18 cellular contexts compared by ENCODE assay signal in genomic region chr15:42282926-42283325, GRCh38. TPM values are rescaled to one million over a fixed set of nuclear protein-coding genes. Genes with fewer than 3 reads are reported as not detected.
DNase-seq lines count a peak whose midpoint lies in the region; ATAC-seq, FAIRE-seq and TF ChIP-seq lines count a peak whose summit lies in the region.
"Had no signal": no experiment of that assay in that cellular context is flagged by ENCODE, and none has a peak within 500 bp of the region (broad histone marks: within the 10 kb centered on the region; RNA-seq: fewer than 3 reads in every experiment).

No MANE protein-coding gene starts in this region.

- no peak overlapping the region for H3K27ac Mint-ChIP-seq in HFFc6
- H3K27ac Mint-ChIP-seq: B cell; CD4-positive, alpha-beta memory T cell; GM23338 had no signal

- H3K27me3 ChIP-seq in liver (ENCODE audit: control insufficient read depth in 4 of 4, insufficient read depth in 4 of 4, low read length in 3 of 4), result no peaks in the 10 kb centered on the region
- H3K27me3 ChIP-seq in HepG2 (ENCODE audit: control insufficient read depth in 1 of 2, insufficient read depth in 2 of 2, low read length in 2 of 2), result no peaks in the 10 kb centered on the region
- no peaks in the 10 kb centered on the region for H3K27me3 ChIP-seq in right lobe of liver
- H3K27me3 ChIP-seq in psoas muscle (ENCODE audit: insufficient read depth in 3 of 3, low read length in 2 of 3), result no peaks in the 10 kb centered on the region

- H3K9ac ChIP-seq in liver (ENCODE audit: low read depth in 1 of 2, low read length in 2 of 2), result no peak overlapping the region
- H3K9ac ChIP-seq in HepG2 (ENCODE audit: insufficient read depth, low read depth, low read length), result no peak overlapping the region

- no peak overlapping the region for H3K4me3 Mint-ChIP-seq in HFFc6
- H3K4me3 Mint-ChIP-seq: B cell; CD4-positive, alpha-beta memory T cell; GM23338 had no signal

- DNase-seq in HepG2 (ENCODE audit: low spot score) (no peak), right lobe of liver (no peak), psoas muscle (no peak), HFFc6 (no peak), COLO668 (lab: John Stamatoyannopoulos, UW; ENCODE audit: unreplicated experiment) (no peak)
- DNase-seq in activated effector memory CD4-positive, alpha-beta T cell treated with Interleukin-2 at 50 U/mL for 16 hours, result no peak
- DNase-seq: ACHN; C1 segment of cervical spinal cord; CD4-positive, alpha-beta memory T cell; COR-L47; DMS153; DND-41; GDM1; H7 had no signal

- FAIRE-seq in HepG2 (lab: Jason Lieb, UNC), result no peak
- FAIRE-seq: D721Med had no signal

- no peaks in the 10 kb centered on the region for H3K79me2 ChIP-seq in HepG2 (ENCODE audit: insufficient read depth, low read length)

- H3K36me3 Mint-ChIP-seq in HFFc6 (ENCODE audit: low read depth), result peaks cover 14% of the 10 kb centered on the region

- no peaks in the 10 kb centered on the region for H3K9me3 Mint-ChIP-seq in HFFc6
- H3K9me3 Mint-ChIP-seq: CD4-positive, alpha-beta memory T cell; GM23338 had no signal

- no TSS peak for BruUV-seq in HepG2 (replicated peaks; lab: Mats Ljungman, UMichigan)

- ATAC-seq in HepG2 (no peak), right lobe of liver (peak; percentile 39 to 83 (median 65)), psoas muscle (peak in 2 of 4 donors; percentile 16 to 30)
- ATAC-seq: GM23338 had no signal

- TF ChIP-seq RAD21 in liver (IDR thresholded peaks at IDR 0.05) (peak in 1 of 2 donors; percentile 9), HepG2 (CRISPR knock-in tag; IDR thresholded peaks at IDR 0.05) (no peak)

- H2AFZ ChIP-seq in HepG2 (ENCODE audit: low read length), result no peak overlapping the region
- H2AFZ ChIP-seq: GM23338 had no signal

- 42% methylated on average over 5 of the region's 5 CpGs for WGBS in liver
- 79% methylated on average over 5 of the region's 5 CpGs for WGBS in HepG2 (ENCODE audit: low lambda C conversion rate)
- WGBS in right lobe of liver (ENCODE audit: insufficient coverage, low coverage, low lambda C conversion rate, missing lambda C conversion rate), result 32% methylated on average over 5 of the region's 5 CpGs
- 39 to 56% (median 43%) methylated on average over 5 of the region's 5 CpGs for WGBS in psoas muscle, 3 donors

- H3K4me3 ChIP-seq in liver (ENCODE audit: low read depth in 1 of 3, low read length in 3 of 3) (no peak overlapping the region), HepG2 (replicated peaks in 1 of 3; ENCODE audit: insufficient read depth in 1 of 3, low read depth in 2 of 3, low read length in 3 of 3) (no peak overlapping the region), right lobe of liver (no peak overlapping the region), psoas muscle (no peak overlapping the region)
- H3K4me3 ChIP-seq: GM23338 had no signal

- no peaks in the 10 kb centered on the region; the same call in 1 of the 2 replicates for H3K27me3 Mint-ChIP-seq in HFFc6 (ENCODE audit: insufficient read depth)
- H3K27me3 Mint-ChIP-seq: B cell; CD4-positive, alpha-beta memory T cell had no signal

- in situ Hi-C loops in HepG2 (cut with HindIII; ENCODE audit: extremely low pct_ligation_motif_present, low pct_unique_long_range_greater_than_20kb), result no loop called here

- no peak for TF ChIP-seq EP300 in HepG2 (IDR thresholded peaks at IDR 0.05; ENCODE audit: low read depth in 2 of 2, low read length in 2 of 2)
- TF ChIP-seq EP300 in HepG2 (CRISPR knock-in tag; IDR thresholded peaks at IDR 0.05; ENCODE audit: borderline replicate concordance), result no peak

- TF ChIP-seq POLR2A in HepG2 (IDR thresholded peaks at IDR 0.05; ENCODE audit: insufficient read depth in 1 of 2, low read depth in 2 of 2, low read length in 2 of 2) (no peak), right lobe of liver (IDR thresholded peaks at IDR 0.05) (no peak)

- POLR2A ChIA-PET in HepG2 (lab: Yijun Ruan, JAX), result interaction anchor here (2.0 kb wide), 1 partner anchor 9 kb away, joined by 6 read pairs; the partner anchor contains the start of genes GANC and TMEM87A

- peaks cover 28% of the 10 kb centered on the region for H3K4me1 Mint-ChIP-seq in HFFc6 (ENCODE audit: low read depth)
- H3K4me1 Mint-ChIP-seq: GM23338 had no signal

- H3K36me3 ChIP-seq in liver (ENCODE audit: control insufficient read depth in 4 of 4, insufficient read depth in 3 of 4, low read depth in 1 of 4, low read length in 3 of 4) (peaks cover 2 to 12% (median 8%) of the 10 kb centered on the region in 4 donors), HepG2 (replicated peaks in 1 of 2; ENCODE audit: control insufficient read depth in 1 of 2, insufficient read depth in 2 of 2, low read length in 2 of 2) (peaks cover 8 to 19% of the 10 kb centered on the region in 2 experiments; a peak in 2 of 5 replicates), right lobe of liver (peaks cover 0 to 10% (median 0%) of the 10 kb centered on the region in 4 donors), psoas muscle (ENCODE audit: insufficient read depth in 1 of 2, low read depth in 1 of 2) (peaks cover 7 to 100% of the 10 kb centered on the region in 2 donors)

- H3K9me3 ChIP-seq in liver (ENCODE audit: control insufficient read depth in 4 of 4, low read length in 3 of 4) (no peaks in the 10 kb centered on the region), HepG2 (ENCODE audit: low read length) (no peaks in the 10 kb centered on the region), right lobe of liver (no peaks in the 10 kb centered on the region), psoas muscle (no peaks in the 10 kb centered on the region)

- intact Hi-C loops in HepG2 (cut with micrococcal nuclease; ENCODE audit: unreplicated experiment) (no loop called here), right lobe of liver (cut with DNase I) (no loop called here), psoas muscle (cut with DNase I) (loop anchor here in 1 of 2 donors (5.0 kb wide), 1 partner anchor 39 kb away; no protein-coding TSS in a partner anchor)

- TF ChIP-seq CTCF in liver (IDR thresholded peaks at IDR 0.05; ENCODE audit: low read depth, low read length, missing input control) (no peak), HepG2 (CRISPR knock-in tag; IDR thresholded peaks at IDR 0.05) (no peak), right lobe of liver (IDR thresholded peaks at IDR 0.05) (no peak), psoas muscle (IDR thresholded peaks at IDR 0.05) (no peak), HFFc6 (IDR thresholded peaks at IDR 0.05) (no peak)

- H4K20me1 ChIP-seq in HepG2 (ENCODE audit: insufficient read depth, low read length), result no peaks in the 10 kb centered on the region

- CTCF ChIA-PET in HepG2 (lab: Yijun Ruan, JAX; ENCODE audit: low intra/inter-chr PET ratio, low total read pairs), result no interaction called here

- H3K4me1 ChIP-seq in liver (ENCODE audit: control insufficient read depth in 4 of 4, insufficient read depth in 4 of 4, low read length in 3 of 4) (peaks cover 16 to 46% (median 37%) of the 10 kb centered on the region in 4 donors), HepG2 (ENCODE audit: insufficient read depth, low read length) (peaks cover 30% of the 10 kb centered on the region), right lobe of liver (peaks cover 0 to 58% (median 12%) of the 10 kb centered on the region in 4 donors), psoas muscle (peaks cover 14% of the 10 kb centered on the region)

- H3K27ac ChIP-seq in liver (ENCODE audit: low read depth in 1 of 2, low read length in 2 of 2), result peak overlapping the region; percentile 14 to 52
- no peak overlapping the region for H3K27ac ChIP-seq in HepG2 (ENCODE audit: extremely low read length, insufficient read depth, low read length)
- peak overlapping the region; percentile 24 to 81 (median 47) for H3K27ac ChIP-seq in right lobe of liver
- peak overlapping the region; percentile 47 for H3K27ac ChIP-seq in psoas muscle

- H3K4me2 ChIP-seq in HepG2 (ENCODE audit: low read depth, low read length), result no peak overlapping the region
- H3K4me2 ChIP-seq: GM23338 had no signal

RNA-seq across cellular contexts. Expression of gene TMEM87A, which starts 9.7 kb away (rescaled TPM):
- 10 to 100 TPM; 26.2 to 27.3 TPM for total RNA-seq in liver
- 10 to 100 TPM in 1 of 2 donors, 1 to 10 TPM in 1; 9.2 to 17.5 TPM for polyA plus RNA-seq in liver
- total RNA-seq in HepG2 (2016; rRNA removed; fragmentation: Illumina TruSeq; extraction: Trizol), result 22.8 and 42.8 TPM in 2 replicates
- 11.9 and 16.6 TPM in 2 replicates for total RNA-seq in HepG2 (2016; cell fraction: cytosol; rRNA removed; fragmentation: Illumina TruSeq; extraction: Trizol; ENCODE audit: low read depth)
- 25.0 and 47.5 TPM in 2 replicates for total RNA-seq in HepG2 (2016; cell fraction: insoluble cytoplasmic fraction; rRNA removed; fragmentation: Illumina TruSeq; extraction: Trizol)
- 12.6 and 12.9 TPM in 2 replicates for total RNA-seq in HepG2 (2016; cell fraction: membrane; rRNA removed; fragmentation: Illumina TruSeq; extraction: Trizol)
- 48.3 and 62.3 TPM in 2 replicates for total RNA-seq in HepG2 (2016; cell fraction: nucleus; rRNA removed; fragmentation: Illumina TruSeq; extraction: Trizol)
- polyA plus RNA-seq in HepG2 (2011; rRNA removed), result 14.3 and 20.2 TPM in 2 replicates
- 11.2 and 15.4 TPM in 2 replicates for polyA plus RNA-seq in HepG2 (2011; cell fraction: cytosol; rRNA removed)
- polyA plus RNA-seq in HepG2 (2011; cell fraction: nucleus; rRNA removed), result 12.5 and 13.5 TPM in 2 replicates
- 22.1 and 23.3 TPM in 2 replicates for polyA plus RNA-seq in HepG2 (2012)
- polyA plus RNA-seq in HepG2 (2016; cell fraction: cytosol; fragmentation: Illumina TruSeq; extraction: Trizol; ENCODE audit: low read depth), result 2.2 and 2.5 TPM in 2 replicates
- 15.5 and 18.1 TPM in 2 replicates for polyA plus RNA-seq in HepG2 (2016; cell fraction: insoluble cytoplasmic fraction; fragmentation: Illumina TruSeq; extraction: Trizol; ENCODE audit: low read depth)
- 5.0 and 5.3 TPM in 2 replicates for polyA plus RNA-seq in HepG2 (2016; cell fraction: membrane; fragmentation: Illumina TruSeq; extraction: Trizol; ENCODE audit: low read depth)
- 59.5 and 62.1 TPM in 2 replicates for polyA plus RNA-seq in HepG2 (2016; cell fraction: nucleus; fragmentation: Illumina TruSeq; extraction: Trizol; ENCODE audit: insufficient read depth, low read depth)
- polyA minus RNA-seq in HepG2 (2011; rRNA and poly(A)+ RNA removed; ENCODE audit: low replicate concordance), result 45.9 and 59.8 TPM in 2 replicates
- 28.0 and 29.7 TPM in 2 replicates for polyA minus RNA-seq in HepG2 (2011; cell fraction: cytosol; rRNA and poly(A)+ RNA removed)
- 63.4 and 64.1 TPM in 2 replicates for polyA minus RNA-seq in HepG2 (2011; cell fraction: nucleus; rRNA and poly(A)+ RNA removed)
- total RNA-seq in right lobe of liver, result 10 to 100 TPM; 12.9 to 22.4 (median 15.7) TPM
- total RNA-seq in psoas muscle, result 10 to 100 TPM; 17.6 to 30.4 (median 26.2) TPM
- polyA plus RNA-seq in psoas muscle, result 10 to 100 TPM; 16.4 to 30.9 (median 22.0) TPM
- 10 to 100 TPM; 37.7 to 43.5 (median 40.1) TPM for total RNA-seq in HFFc6 (2021; fragmentation: NEBNext Ultra II Directional; extraction: Animal tissue kit (Norgen Biotek cat#: 25700))

RNA-seq across cellular contexts. Expression of gene GANC, which starts 9.9 kb away (rescaled TPM):
- total RNA-seq in liver (10 to 100 TPM in 1 of 2 donors, 1 to 10 TPM in 1; 7.0 to 28.9 TPM), HepG2 (2016; rRNA removed; fragmentation: Illumina TruSeq; extraction: Trizol) (21.0 and 25.8 TPM in 2 replicates), right lobe of liver (10 to 100 TPM; 11.4 to 37.6 (median 18.4) TPM), psoas muscle (10 to 100 TPM; 20.3 to 37.7 (median 24.2) TPM)
- polyA plus RNA-seq in liver (10 to 100 TPM in 1 of 2 donors, 1 to 10 TPM in 1; 4.8 to 14.9 TPM), HepG2 (2011; rRNA removed) (15.5 and 17.0 TPM in 2 replicates), psoas muscle (10 to 100 TPM in 1 of 3 donors, 1 to 10 TPM in 2; 4.9 to 11.4 (median 9.9) TPM)
- total RNA-seq in HepG2 (2016; cell fraction: cytosol; rRNA removed; fragmentation: Illumina TruSeq; extraction: Trizol; ENCODE audit: low read depth), result 9.8 TPM in 2 replicates
- 19.0 and 27.6 TPM in 2 replicates for total RNA-seq in HepG2 (2016; cell fraction: insoluble cytoplasmic fraction; rRNA removed; fragmentation: Illumina TruSeq; extraction: Trizol)
- 14.0 and 14.8 TPM in 2 replicates for total RNA-seq in HepG2 (2016; cell fraction: membrane; rRNA removed; fragmentation: Illumina TruSeq; extraction: Trizol)
- 19.9 and 25.0 TPM in 2 replicates for total RNA-seq in HepG2 (2016; cell fraction: nucleus; rRNA removed; fragmentation: Illumina TruSeq; extraction: Trizol)
- 7.5 and 9.8 TPM in 2 replicates for polyA plus RNA-seq in HepG2 (2011; cell fraction: cytosol; rRNA removed)
- polyA plus RNA-seq in HepG2 (2011; cell fraction: nucleus; rRNA removed), result 22.7 and 23.2 TPM in 2 replicates
- 13.7 and 17.9 TPM in 2 replicates for polyA plus RNA-seq in HepG2 (2012)
- polyA plus RNA-seq in HepG2 (2016; cell fraction: cytosol; fragmentation: Illumina TruSeq; extraction: Trizol; ENCODE audit: low read depth), result 3.0 and 4.0 TPM in 2 replicates
- polyA plus RNA-seq in HepG2 (2016; cell fraction: insoluble cytoplasmic fraction; fragmentation: Illumina TruSeq; extraction: Trizol; ENCODE audit: low read depth), result 18.6 and 21.0 TPM in 2 replicates
- polyA plus RNA-seq in HepG2 (2016; cell fraction: membrane; fragmentation: Illumina TruSeq; extraction: Trizol; ENCODE audit: low read depth), result 8.0 and 9.1 TPM in 2 replicates
- 22.3 and 28.4 TPM in 2 replicates for polyA plus RNA-seq in HepG2 (2016; cell fraction: nucleus; fragmentation: Illumina TruSeq; extraction: Trizol; ENCODE audit: insufficient read depth, low read depth)
- polyA minus RNA-seq in HepG2 (2011; rRNA and poly(A)+ RNA removed; ENCODE audit: low replicate concordance), result 15.5 and 19.2 TPM in 2 replicates
- polyA minus RNA-seq in HepG2 (2011; cell fraction: cytosol; rRNA and poly(A)+ RNA removed), result 6.4 and 7.0 TPM in 2 replicates
- polyA minus RNA-seq in HepG2 (2011; cell fraction: nucleus; rRNA and poly(A)+ RNA removed), result 31.2 and 34.4 TPM in 2 replicates
- total RNA-seq in HFFc6 (2021; fragmentation: NEBNext Ultra II Directional; extraction: Animal tissue kit (Norgen Biotek cat#: 25700)), result 10 to 100 TPM; 23.7 to 30.8 (median 29.5) TPM
